ENCODE assay signal across 1 cellular context in genomic region chr2:12350821-12351220, GRCh38.
TF ChIP-seq lines count a peak whose summit lies in the region.

No MANE protein-coding gene starts in this region.

TF ChIP-seq in K562, 482 proteins besides CTCF, POLR2A, EP300 and RAD21 (continued from another document):
- TF ChIP-seq, protein P1, sequence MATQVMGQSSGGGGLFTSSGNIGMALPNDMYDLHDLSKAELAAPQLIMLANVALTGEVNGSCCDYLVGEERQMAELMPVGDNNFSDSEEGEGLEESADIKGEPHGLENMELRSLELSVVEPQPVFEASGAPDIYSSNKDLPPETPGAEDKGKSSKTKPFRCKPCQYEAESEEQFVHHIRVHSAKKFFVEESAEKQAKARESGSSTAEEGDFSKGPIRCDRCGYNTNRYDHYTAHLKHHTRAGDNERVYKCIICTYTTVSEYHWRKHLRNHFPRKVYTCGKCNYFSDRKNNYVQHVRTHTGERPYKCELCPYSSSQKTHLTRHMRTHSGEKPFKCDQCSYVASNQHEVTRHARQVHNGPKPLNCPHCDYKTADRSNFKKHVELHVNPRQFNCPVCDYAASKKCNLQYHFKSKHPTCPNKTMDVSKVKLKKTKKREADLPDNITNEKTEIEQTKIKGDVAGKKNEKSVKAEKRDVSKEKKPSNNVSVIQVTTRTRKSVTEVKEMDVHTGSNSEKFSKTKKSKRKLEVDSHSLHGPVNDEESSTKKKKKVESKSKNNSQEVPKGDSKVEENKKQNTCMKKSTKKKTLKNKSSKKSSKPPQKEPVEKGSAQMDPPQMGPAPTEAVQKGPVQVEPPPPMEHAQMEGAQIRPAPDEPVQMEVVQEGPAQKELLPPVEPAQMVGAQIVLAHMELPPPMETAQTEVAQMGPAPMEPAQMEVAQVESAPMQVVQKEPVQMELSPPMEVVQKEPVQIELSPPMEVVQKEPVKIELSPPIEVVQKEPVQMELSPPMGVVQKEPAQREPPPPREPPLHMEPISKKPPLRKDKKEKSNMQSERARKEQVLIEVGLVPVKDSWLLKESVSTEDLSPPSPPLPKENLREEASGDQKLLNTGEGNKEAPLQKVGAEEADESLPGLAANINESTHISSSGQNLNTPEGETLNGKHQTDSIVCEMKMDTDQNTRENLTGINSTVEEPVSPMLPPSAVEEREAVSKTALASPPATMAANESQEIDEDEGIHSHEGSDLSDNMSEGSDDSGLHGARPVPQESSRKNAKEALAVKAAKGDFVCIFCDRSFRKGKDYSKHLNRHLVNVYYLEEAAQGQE (CRISPR knock-in tag; IDR thresholded peaks at IDR 0.05; ENCODE audit: low read depth): no peak
- no peak for TF ChIP-seq RBM15 (IDR thresholded peaks at IDR 0.05; ENCODE audit: insufficient read depth, low read length)
- TF ChIP-seq, protein P2, sequence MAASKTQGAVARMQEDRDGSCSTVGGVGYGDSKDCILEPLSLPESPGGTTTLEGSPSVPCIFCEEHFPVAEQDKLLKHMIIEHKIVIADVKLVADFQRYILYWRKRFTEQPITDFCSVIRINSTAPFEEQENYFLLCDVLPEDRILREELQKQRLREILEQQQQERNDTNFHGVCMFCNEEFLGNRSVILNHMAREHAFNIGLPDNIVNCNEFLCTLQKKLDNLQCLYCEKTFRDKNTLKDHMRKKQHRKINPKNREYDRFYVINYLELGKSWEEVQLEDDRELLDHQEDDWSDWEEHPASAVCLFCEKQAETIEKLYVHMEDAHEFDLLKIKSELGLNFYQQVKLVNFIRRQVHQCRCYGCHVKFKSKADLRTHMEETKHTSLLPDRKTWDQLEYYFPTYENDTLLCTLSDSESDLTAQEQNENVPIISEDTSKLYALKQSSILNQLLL (CRISPR knock-in tag; IDR thresholded peaks at IDR 0.05; ENCODE audit: borderline replicate concordance): no peak
- no peak for TF ChIP-seq ZNF584 (CRISPR knock-in tag; IDR thresholded peaks at IDR 0.05; ENCODE audit: low read depth)
- no peak for TF ChIP-seq NFYB (IDR thresholded peaks at IDR 0.05; ENCODE audit: extremely low read depth, insufficient read length)
- no peak for TF ChIP-seq PTRF (tag; IDR thresholded peaks at IDR 0.05)
